8 cellular contexts compared by ENCODE assay signal in genomic region chr19:14248578-14249011, GRCh38.
A peak's percentile ranks its signal among the peaks of the same experiment; 100 is the strongest.
DNase-seq lines count a peak whose midpoint lies in the region; ATAC-seq and TF ChIP-seq lines count a peak whose summit lies in the region.

No MANE protein-coding gene starts in this region.

- intact Hi-C loops in tibial artery (cut with DNase I; ENCODE audit: low total_unique reads) = no loop called here

- peaks cover 0 to 21% (median 15%) of the 10 kb centered on the region in 4 donors for H3K4me1 ChIP-seq in tibial artery

- peaks cover 0 to 39% of the 10 kb centered on the region in 2 donors for H3K27me3 ChIP-seq in tibial artery

- ATAC-seq in HG02763 (IDR thresholded peaks at IDR 0.05; ENCODE audit: unreplicated experiment) (no peak), GM19351 (IDR thresholded peaks at IDR 0.05; ENCODE audit: unreplicated experiment) (no peak)

- no peaks in the 10 kb centered on the region for H3K9me3 ChIP-seq in tibial artery

- DNase-seq in DMS153 (lab: John Stamatoyannopoulos, UW) (peak; percentile 67), NCI-H2171 (lab: John Stamatoyannopoulos, UW) (peak; percentile 88), fibroblast of the conjunctiva (ENCODE audit: low read depth) (peak; percentile 35), non-pigmented ciliary epithelial cell (ENCODE audit: low read depth) (peak; percentile 6), tibial artery (no peak)
- DNase-seq in activated T-cell treated with anti-CD3 and anti-CD28 coated beads, Interleukin-2, amount 50 U/mL, for 1 hour = peak; percentile 52

- no peak overlapping the region for H3K27ac ChIP-seq in tibial artery

- TF ChIP-seq CTCF in tibial artery (IDR thresholded peaks at IDR 0.05) = no peak

- peak overlapping the region; percentile 43 to 50 for H3K4me3 ChIP-seq in tibial artery

- no peaks in the 10 kb centered on the region for H3K36me3 ChIP-seq in tibial artery

Comparison
In these comparisons a context has a peak if more than half of its experiments do, and no peak if none do; other contexts are left out.
1. DNase-seq: peak in DMS153 (single experiment), NCI-H2171 (single experiment), activated T-cell treated with anti-CD3 and anti-CD28 coated beads, Interleukin-2, amount 50 U/mL, for 1 hour (single experiment), fibroblast of the conjunctiva (single experiment) and non-pigmented ciliary epithelial cell (single experiment); none in tibial artery (0 of 2).